In the genomic region with DNA sequence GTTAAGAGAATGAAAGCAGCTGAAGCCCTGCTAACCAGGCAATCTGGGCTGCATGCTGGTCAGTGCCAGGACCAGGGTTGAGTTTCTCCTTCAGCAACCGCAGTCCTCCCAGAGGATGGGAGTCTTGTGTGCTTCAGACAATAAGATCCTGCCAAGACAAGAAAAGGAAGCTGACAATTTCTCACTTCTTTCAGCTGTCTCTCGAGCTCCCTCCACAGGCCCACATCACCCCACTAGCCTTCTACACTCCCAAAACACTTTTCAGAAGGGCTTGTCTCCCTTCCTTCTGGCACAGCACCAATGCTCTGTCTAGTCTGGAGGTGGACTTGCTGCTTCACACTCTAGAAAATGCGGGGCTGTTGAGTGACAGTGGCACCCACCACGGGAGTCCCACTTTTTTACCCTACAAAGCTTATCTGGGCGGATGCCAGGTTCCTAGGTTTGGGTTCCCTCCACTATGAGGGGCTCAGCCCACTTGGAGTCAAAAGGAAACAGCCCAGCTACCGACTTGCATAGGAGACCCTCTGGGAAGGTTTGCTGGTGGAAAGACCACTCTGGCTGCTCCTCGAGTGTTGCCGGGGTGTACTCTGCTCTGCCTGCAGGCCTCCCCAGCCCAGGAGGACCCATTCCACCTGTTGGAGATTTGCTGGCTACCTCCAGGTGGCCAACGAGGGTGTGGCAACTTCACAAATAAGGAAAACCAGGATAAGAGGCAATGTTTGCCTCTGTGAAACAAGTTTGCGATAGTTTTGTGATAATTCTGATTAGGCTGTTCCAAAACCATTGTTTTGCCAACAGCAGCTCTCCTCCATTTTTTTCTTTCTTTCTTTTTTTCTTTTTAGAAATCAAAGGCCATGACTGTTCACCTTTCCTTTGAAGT, we compare ENCODE assay signal across 8 cellular contexts.
DNase-seq lines count a peak whose midpoint lies in the region; ATAC-seq lines count a peak whose summit lies in the region.

No MANE protein-coding gene starts in this region.

- peak; percentile 39 for DNase-seq in stimulated activated CD4-positive, alpha-beta T cell treated with anti-CD3 and anti-CD28 coated beads, Interleukin-4, amount 100 ng/mL, for 1 hour
- DNase-seq in stimulated activated CD4-positive, alpha-beta T cell treated with anti-CD3 and anti-CD28 coated beads, Interleukin-12 subunit alpha, Interleukin-12 subunit beta, amount 100 ng/mL, for 4 hours: no peak
- DNase-seq in activated CD4-positive, alpha-beta T cell treated with anti-CD3 and anti-CD28 coated beads for 48 hours: peak; percentile 49
- DNase-seq in germinal center (ENCODE audit: low spot score): peak; percentile 72
- DNase-seq in Ammon's horn (ENCODE audit: low spot score): no peak
- no peak for DNase-seq in SK-N-DZ (ENCODE audit: low spot score)
- no peak for DNase-seq in mucosa of gallbladder (ENCODE audit: low spot score)

- peak; percentile 58 for ATAC-seq in HG03460 (IDR thresholded peaks at IDR 0.05; ENCODE audit: unreplicated experiment)

Comparison
In these comparisons a context has a peak if more than half of its experiments do, and no peak if none do; other contexts are left out.
1. DNase-seq: peak in stimulated activated CD4-positive, alpha-beta T cell treated with anti-CD3 and anti-CD28 coated beads, Interleukin-4, amount 100 ng/mL, for 1 hour (single experiment), activated CD4-positive, alpha-beta T cell treated with anti-CD3 and anti-CD28 coated beads for 48 hours (single experiment) and germinal center (single experiment); none in stimulated activated CD4-positive, alpha-beta T cell treated with anti-CD3 and anti-CD28 coated beads, Interleukin-12 subunit alpha, Interleukin-12 subunit beta, amount 100 ng/mL, for 4 hours (single experiment), Ammon's horn (single experiment), SK-N-DZ (single experiment) and mucosa of gallbladder (single experiment).